In the genomic region with DNA sequence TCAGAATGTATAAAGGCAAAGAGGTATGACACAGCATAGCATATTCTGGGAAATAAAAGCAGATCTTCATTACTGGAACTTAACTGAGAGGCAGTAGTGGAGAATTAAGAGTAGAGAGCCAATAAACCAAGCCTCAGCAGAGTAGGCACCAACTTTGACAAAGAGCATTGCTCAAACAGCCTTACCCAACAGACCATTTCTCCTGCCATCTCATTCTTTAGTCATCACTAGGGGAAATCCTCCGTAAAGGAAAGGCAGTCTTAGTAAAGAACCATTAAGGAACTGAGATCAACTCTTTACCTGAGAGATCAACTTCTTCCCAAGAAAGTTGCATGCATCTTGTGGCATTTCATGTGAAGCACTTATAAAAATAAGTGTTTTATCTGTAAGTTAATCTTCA, we compare ENCODE assay signal across 1 cellular context.
TF ChIP-seq lines count a peak whose summit lies in the region.

No MANE protein-coding gene starts in this region.

TF ChIP-seq in GM12878, 131 proteins besides CTCF, POLR2A, EP300 and RAD21:
- TF ChIP-seq BMI1 (IDR thresholded peaks at IDR 0.05; ENCODE audit: borderline replicate concordance) (no peak), STAT1 (conservative IDR thresholded peaks at IDR 0.05) (no peak), HDAC2 (IDR thresholded peaks at IDR 0.05) (no peak), RB1 (IDR thresholded peaks at IDR 0.05; ENCODE audit: borderline replicate concordance) (no peak)
- TF ChIP-seq, protein P1, sequence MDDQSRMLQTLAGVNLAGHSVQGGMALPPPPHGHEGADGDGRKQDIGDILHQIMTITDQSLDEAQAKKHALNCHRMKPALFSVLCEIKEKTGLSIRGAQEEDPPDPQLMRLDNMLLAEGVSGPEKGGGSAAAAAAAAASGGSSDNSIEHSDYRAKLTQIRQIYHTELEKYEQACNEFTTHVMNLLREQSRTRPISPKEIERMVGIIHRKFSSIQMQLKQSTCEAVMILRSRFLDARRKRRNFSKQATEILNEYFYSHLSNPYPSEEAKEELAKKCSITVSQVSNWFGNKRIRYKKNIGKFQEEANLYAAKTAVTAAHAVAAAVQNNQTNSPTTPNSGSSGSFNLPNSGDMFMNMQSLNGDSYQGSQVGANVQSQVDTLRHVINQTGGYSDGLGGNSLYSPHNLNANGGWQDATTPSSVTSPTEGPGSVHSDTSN (IDR thresholded peaks at IDR 0.05; ENCODE audit: insufficient replicate concordance, low read depth, low read length) = no peak
